Comparison of ENCODE assay signal across 1 cellular context in the genomic region with DNA sequence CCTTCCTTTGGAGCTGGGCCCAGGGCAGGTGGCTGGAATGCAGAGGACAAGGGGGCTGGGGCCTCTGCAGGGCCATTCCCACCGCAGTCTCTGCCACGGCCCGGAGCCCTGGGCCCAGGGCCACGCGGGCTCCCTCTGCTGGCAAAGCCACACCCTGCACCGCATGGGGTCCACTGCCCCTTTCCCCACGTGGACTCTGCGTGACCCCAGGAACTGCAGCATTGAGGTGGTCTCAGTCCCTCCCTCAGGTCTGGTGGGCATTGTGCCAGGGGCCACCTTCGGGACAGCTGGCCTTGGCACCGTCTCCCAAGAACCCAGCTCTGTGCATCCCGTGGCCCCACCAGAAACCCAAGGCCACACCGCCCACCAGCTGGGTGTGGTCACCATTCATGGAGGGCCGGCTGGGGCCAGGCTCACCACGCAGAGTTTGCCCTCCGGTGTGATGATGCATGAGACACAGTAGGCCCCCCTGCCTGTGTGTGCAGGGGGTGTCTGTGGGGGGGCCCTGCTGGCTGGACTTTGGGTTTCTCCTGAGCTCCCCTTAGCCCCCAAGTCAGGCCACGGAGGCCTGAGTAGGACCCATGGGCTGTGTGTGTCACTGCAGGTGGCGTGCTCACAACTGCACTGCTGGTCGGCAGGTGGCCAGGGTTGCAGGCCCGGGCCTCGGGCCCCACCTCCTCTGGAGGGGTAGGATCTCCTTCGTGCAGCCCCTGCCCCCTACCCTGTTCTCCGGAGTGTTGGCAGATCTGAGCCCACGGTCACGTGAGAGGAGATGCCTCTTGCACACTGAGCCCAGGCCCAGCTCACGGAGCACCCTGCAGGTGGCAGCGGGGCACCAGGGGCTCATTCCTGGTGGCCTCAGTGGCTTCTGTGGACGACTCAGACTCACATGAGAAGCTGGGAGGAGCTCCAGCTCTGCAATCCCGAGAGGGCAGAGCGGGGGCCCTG.
TF ChIP-seq lines count a peak whose summit lies in the region.

No MANE protein-coding gene starts in this region.

TF ChIP-seq in HepG2, 621 proteins besides CTCF, POLR2A, EP300 and RAD21 (continued from another document):
- TF ChIP-seq ZBTB33 (CRISPR knock-in tag; IDR thresholded peaks at IDR 0.05) (no peak; the same call in 1 of the 2 replicates), ZSCAN21 (CRISPR knock-in tag; IDR thresholded peaks at IDR 0.05; ENCODE audit: borderline replicate concordance) (peak; percentile 63; the same call in 1 of the 2 replicates), CENPX (CRISPR knock-in tag; IDR thresholded peaks at IDR 0.05) (no peak), SRY (CRISPR knock-in tag; IDR thresholded peaks at IDR 0.05) (no peak), NKX3-1 (CRISPR knock-in tag; IDR thresholded peaks at IDR 0.05) (no peak), KAT8 (CRISPR knock-in tag; IDR thresholded peaks at IDR 0.05) (peak; percentile 22; the same call in 1 of the 2 replicates), NCOA2 (CRISPR knock-in tag; IDR thresholded peaks at IDR 0.05) (no peak; the same call in 1 of the 2 replicates), U2AF1 (optimal IDR thresholded peaks at IDR 0.05; ENCODE audit: low read depth, low read length) (peak; percentile 86), CHD2 (IDR thresholded peaks at IDR 0.05; ENCODE audit: low read depth, low read length) (no peak), MBNL3 (CRISPR knock-in tag; conservative IDR thresholded peaks at IDR 0.05) (no peak), KLF9 (CRISPR knock-in tag; IDR thresholded peaks at IDR 0.05; ENCODE audit: low read depth) (no peak), SNAPC2 (CRISPR knock-in tag; IDR thresholded peaks at IDR 0.05) (no peak), SMARCC2 (IDR thresholded peaks at IDR 0.05) (no peak), ELF4 (CRISPR knock-in tag; IDR thresholded peaks at IDR 0.05; ENCODE audit: borderline replicate concordance) (no peak), FIP1L1 (IDR thresholded peaks at IDR 0.05; ENCODE audit: borderline replicate concordance, insufficient read depth, low read depth, low read length) (no peak), ZBTB25 (CRISPR knock-in tag; IDR thresholded peaks at IDR 0.05) (no peak), IRF9 (CRISPR knock-in tag; IDR thresholded peaks at IDR 0.05; ENCODE audit: borderline replicate concordance) (peak; percentile 58; the same call in 1 of the 2 replicates), NFE2L2 (IDR thresholded peaks at IDR 0.05; ENCODE audit: low read length) (no peak)
- TF ChIP-seq, protein P1, sequence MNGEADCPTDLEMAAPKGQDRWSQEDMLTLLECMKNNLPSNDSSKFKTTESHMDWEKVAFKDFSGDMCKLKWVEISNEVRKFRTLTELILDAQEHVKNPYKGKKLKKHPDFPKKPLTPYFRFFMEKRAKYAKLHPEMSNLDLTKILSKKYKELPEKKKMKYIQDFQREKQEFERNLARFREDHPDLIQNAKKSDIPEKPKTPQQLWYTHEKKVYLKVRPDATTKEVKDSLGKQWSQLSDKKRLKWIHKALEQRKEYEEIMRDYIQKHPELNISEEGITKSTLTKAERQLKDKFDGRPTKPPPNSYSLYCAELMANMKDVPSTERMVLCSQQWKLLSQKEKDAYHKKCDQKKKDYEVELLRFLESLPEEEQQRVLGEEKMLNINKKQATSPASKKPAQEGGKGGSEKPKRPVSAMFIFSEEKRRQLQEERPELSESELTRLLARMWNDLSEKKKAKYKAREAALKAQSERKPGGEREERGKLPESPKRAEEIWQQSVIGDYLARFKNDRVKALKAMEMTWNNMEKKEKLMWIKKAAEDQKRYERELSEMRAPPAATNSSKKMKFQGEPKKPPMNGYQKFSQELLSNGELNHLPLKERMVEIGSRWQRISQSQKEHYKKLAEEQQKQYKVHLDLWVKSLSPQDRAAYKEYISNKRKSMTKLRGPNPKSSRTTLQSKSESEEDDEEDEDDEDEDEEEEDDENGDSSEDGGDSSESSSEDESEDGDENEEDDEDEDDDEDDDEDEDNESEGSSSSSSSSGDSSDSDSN (CRISPR knock-in tag; IDR thresholded peaks at IDR 0.05) = peak; percentile 68
- TF ChIP-seq, protein P2, sequence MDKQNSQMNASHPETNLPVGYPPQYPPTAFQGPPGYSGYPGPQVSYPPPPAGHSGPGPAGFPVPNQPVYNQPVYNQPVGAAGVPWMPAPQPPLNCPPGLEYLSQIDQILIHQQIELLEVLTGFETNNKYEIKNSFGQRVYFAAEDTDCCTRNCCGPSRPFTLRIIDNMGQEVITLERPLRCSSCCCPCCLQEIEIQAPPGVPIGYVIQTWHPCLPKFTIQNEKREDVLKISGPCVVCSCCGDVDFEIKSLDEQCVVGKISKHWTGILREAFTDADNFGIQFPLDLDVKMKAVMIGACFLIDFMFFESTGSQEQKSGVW (CRISPR knock-in tag; IDR thresholded peaks at IDR 0.05; ENCODE audit: borderline replicate concordance) = no peak
